9 cellular contexts compared by ENCODE assay signal in genomic region chr16:79599256-79599836, GRCh38. TPM values are rescaled to one million over a fixed set of nuclear protein-coding genes. Genes with fewer than 3 reads are reported as not detected.
DNase-seq lines count a peak whose midpoint lies in the region; ATAC-seq and TF ChIP-seq lines count a peak whose summit lies in the region.
"Had no signal": no experiment of that assay in that cellular context is flagged by ENCODE, and none has a peak within 500 bp of the region (broad histone marks: within the 10 kb centered on the region; RNA-seq: fewer than 3 reads in every experiment).

No MANE protein-coding gene starts in this region.

- H3K36me3 Mint-ChIP-seq in effector memory CD8-positive, alpha-beta T cell (ENCODE audit: insufficient read depth) = peaks cover 55% of the 10 kb centered on the region

- peaks cover 28 to 46% of the 10 kb centered on the region in 2 donors for H3K4me1 Mint-ChIP-seq in effector memory CD8-positive, alpha-beta T cell (ENCODE audit: low read depth in 2 of 2)

- TF ChIP-seq POLR2A in uterus (IDR thresholded peaks at IDR 0.05) = no peak

- H3K27me3 Mint-ChIP-seq in effector memory CD8-positive, alpha-beta T cell = no peaks in the 10 kb centered on the region

- TF ChIP-seq CTCF in GM06990 (IDR thresholded peaks at IDR 0.05; ENCODE audit: insufficient read depth, low read length, poor library complexity, severe bottlenecking) (no peak), WERI-Rb-1 (IDR thresholded peaks at IDR 0.05; ENCODE audit: low read depth, low read length) (no peak), uterus (IDR thresholded peaks at IDR 0.05) (no peak)

- peak overlapping the region; percentile 94 to 98 for H3K4me3 Mint-ChIP-seq in effector memory CD8-positive, alpha-beta T cell

- H3K4me1 ChIP-seq in mucosa of stomach (ENCODE audit: control insufficient read depth, insufficient read depth, low read length) = no peaks in the 10 kb centered on the region
- peaks cover 0 to 4% of the 10 kb centered on the region in 2 donors for H3K4me1 ChIP-seq in uterus

- intact Hi-C loops in uterus (cut with DNase I; ENCODE audit: low total_unique reads) = no loop called here

- H3K27ac Mint-ChIP-seq in effector memory CD8-positive, alpha-beta T cell = peak overlapping the region; percentile 91 to 94

- peaks cover 6% of the 10 kb centered on the region for H3K27me3 ChIP-seq in GM06990 (replicated peaks; ENCODE audit: control insufficient read depth, insufficient read depth, low read length)
- H3K27me3 ChIP-seq in WERI-Rb-1 (ENCODE audit: insufficient read depth, low read depth, severe bottlenecking) = peaks cover 78% of the 10 kb centered on the region
- peaks cover 5% of the 10 kb centered on the region for H3K27me3 ChIP-seq in mucosa of stomach (ENCODE audit: control insufficient read depth, insufficient read depth, low read length)
- H3K27me3 ChIP-seq in uterus = no peaks in the 10 kb centered on the region

- H3K27ac ChIP-seq in WERI-Rb-1 = no peak overlapping the region
- peak overlapping the region; percentile 98 to 99 for H3K27ac ChIP-seq in uterus
- H3K27ac ChIP-seq: HL-60 had no signal

- no peak overlapping the region for H3K4me3 ChIP-seq in GM06990 (replicated peaks; ENCODE audit: low read depth, low read length)
- no peak overlapping the region for H3K4me3 ChIP-seq in WERI-Rb-1 (ENCODE audit: low read depth, low read length)
- H3K4me3 ChIP-seq in mucosa of stomach (ENCODE audit: low read length) = peak overlapping the region; percentile 52
- H3K4me3 ChIP-seq in uterus = peak overlapping the region; percentile 82 to 90

- DNase-seq in GM06990 (ENCODE audit: extremely low read depth, insufficient read length) (peak; percentile 19), WERI-Rb-1 (peak; percentile 7), uterus (peak in 1 of 2 donors; percentile 41)
- peak; percentile 8 to 26 (median 25) for DNase-seq in effector memory CD8-positive, alpha-beta T cell

- H3K36me3 ChIP-seq in GM06990 (ENCODE audit: control insufficient read depth, insufficient read depth, low read length) = no peaks in the 10 kb centered on the region
- H3K36me3 ChIP-seq in WERI-Rb-1 = no peaks in the 10 kb centered on the region
- H3K36me3 ChIP-seq in mucosa of stomach (ENCODE audit: control insufficient read depth, insufficient read depth, low read length) = no peaks in the 10 kb centered on the region
- H3K36me3 ChIP-seq in uterus = no peaks in the 10 kb centered on the region

- peak overlapping the region; percentile 59 for H3K9ac ChIP-seq in mucosa of stomach (ENCODE audit: low read length)

- H3K9me3 Mint-ChIP-seq in effector memory CD8-positive, alpha-beta T cell = no peaks in the 10 kb centered on the region

- H3K9me3 ChIP-seq in WERI-Rb-1 (ENCODE audit: severe bottlenecking) = peaks cover 3% of the 10 kb centered on the region
- no peaks in the 10 kb centered on the region for H3K9me3 ChIP-seq in mucosa of stomach (ENCODE audit: control insufficient read depth, low read length)
- H3K9me3 ChIP-seq in uterus = no peaks in the 10 kb centered on the region

- no peak for ATAC-seq in effector memory CD8-positive, alpha-beta T cell (replicated peaks)
- ATAC-seq in HG03280 (IDR thresholded peaks at IDR 0.05; ENCODE audit: unreplicated experiment) = no peak
- ATAC-seq in GM21423 (IDR thresholded peaks at IDR 0.05; ENCODE audit: unreplicated experiment) = no peak
- no peak for ATAC-seq in HG03460 (IDR thresholded peaks at IDR 0.05; ENCODE audit: unreplicated experiment)

RNA-seq across cellular contexts. Expression of gene MAF, which starts 1.2 kb away (rescaled TPM):
- total RNA-seq in uterus = 10 to 100 TPM; 11.0 to 92.6 (median 26.3) TPM

Comparison
In these comparisons a context has a peak if more than half of its experiments do, and no peak if none do; other contexts are left out.
1. H3K4me3 ChIP-seq: peak in mucosa of stomach (single experiment) and uterus (2 of 2); none in GM06990 (single experiment) and WERI-Rb-1 (single experiment).